ENCODE assay signal across 9 cellular contexts in genomic region chr16:10937068-10937859, GRCh38. TPM values are rescaled to one million over a fixed set of nuclear protein-coding genes. Genes with fewer than 3 reads are reported as not detected.
DNase-seq lines count a peak whose midpoint lies in the region; ATAC-seq, FAIRE-seq and TF ChIP-seq lines count a peak whose summit lies in the region.
"Had no signal": no experiment of that assay in that cellular context is flagged by ENCODE, and none has a peak within 500 bp of the region (broad histone marks: within the 10 kb centered on the region; RNA-seq: fewer than 3 reads in every experiment).

No MANE protein-coding gene starts in this region.

- H3K9me3 ChIP-seq in GM23248 (ENCODE audit: low read depth) (no peaks in the 10 kb centered on the region), kidney (ENCODE audit: control insufficient read depth in 1 of 2, low read length in 2 of 2) (no peaks in the 10 kb centered on the region), small intestine (ENCODE audit: control insufficient read depth, low read depth) (no peaks in the 10 kb centered on the region), PC-9 (ENCODE audit: insufficient read depth, low read depth) (no peaks in the 10 kb centered on the region)

- no peaks in the 10 kb centered on the region for H3K27me3 ChIP-seq in GM23248 (replicated peaks; ENCODE audit: insufficient read depth)
- H3K27me3 ChIP-seq in small intestine (ENCODE audit: control insufficient read depth in 2 of 2, insufficient read depth in 2 of 2, low read length in 2 of 2), result no peaks in the 10 kb centered on the region
- H3K27me3 ChIP-seq in PC-9 (ENCODE audit: insufficient read depth, low read depth), result no peaks in the 10 kb centered on the region

- TF ChIP-seq CTCF in kidney (IDR thresholded peaks at IDR 0.05; ENCODE audit: borderline replicate concordance, extremely low read depth, insufficient read depth) (no peak), GM13976 (IDR thresholded peaks at IDR 0.05; ENCODE audit: borderline replicate concordance, control extremely low read depth, extremely low read depth, insufficient read depth, missing control alignments) (no peak), PC-9 (conservative IDR thresholded peaks at IDR 0.05) (no peak)

- H3K27ac ChIP-seq in GM23248 (no peak overlapping the region), kidney (ENCODE audit: low read depth in 2 of 2, low read length in 2 of 2) (peak overlapping the region; percentile 11 to 40), small intestine (ENCODE audit: low read depth in 1 of 2, low read length in 1 of 2) (peak overlapping the region; percentile 28 to 50), PC-9 (no peak overlapping the region)

- H3F3A ChIP-seq in GM23248 (ENCODE audit: insufficient read depth), result no peaks in the 10 kb centered on the region
- H3F3A ChIP-seq in PC-9 (ENCODE audit: insufficient read depth, low read depth), result no peaks in the 10 kb centered on the region

- H3K4me2 ChIP-seq in GM23248 (ENCODE audit: unreplicated experiment) (peak overlapping the region; percentile 64), PC-9 (no peak overlapping the region)

- H3K9me3 Mint-ChIP-seq in activated naive CD4-positive, alpha-beta T cell treated with anti-CD3 and anti-CD28 coated beads, Interleukin-2, amount 50 U/mL, for 24 hours, result no peaks in the 10 kb centered on the region

- H3K27ac Mint-ChIP-seq in activated naive CD4-positive, alpha-beta T cell treated with anti-CD3 and anti-CD28 coated beads, Interleukin-2, amount 50 U/mL, for 24 hours, result no peak overlapping the region

- H3K79me2 ChIP-seq in GM23248 (ENCODE audit: insufficient read depth) (peaks cover 100% of the 10 kb centered on the region), PC-9 (ENCODE audit: low read depth) (peaks cover 42% of the 10 kb centered on the region)

- peaks cover 6% of the 10 kb centered on the region for H4K20me1 ChIP-seq in GM23248 (ENCODE audit: insufficient read depth)
- H4K20me1 ChIP-seq in PC-9 (ENCODE audit: insufficient read depth), result peaks cover 41% of the 10 kb centered on the region

- no peak for ATAC-seq in HG02763 (IDR thresholded peaks at IDR 0.05; ENCODE audit: unreplicated experiment)
- ATAC-seq: Panc1 had no signal

- CTCF ChIA-PET in PC-9 (lab: Charles Lee), result interaction anchor here (0.8 kb wide), 1 partner anchor 34 kb away, joined by 3 read pairs; no protein-coding TSS in a partner anchor

- H3K4me1 ChIP-seq in GM23248 (ENCODE audit: insufficient read depth) (peaks cover 40% of the 10 kb centered on the region), kidney (ENCODE audit: control insufficient read depth in 1 of 2, insufficient read depth in 1 of 2, low read depth in 1 of 2, low read length in 2 of 2) (peaks cover 39 to 55% of the 10 kb centered on the region in 2 donors), small intestine (ENCODE audit: control insufficient read depth in 2 of 2, insufficient read depth in 1 of 2, low read depth in 1 of 2, low read length in 1 of 2) (peaks cover 14 to 32% of the 10 kb centered on the region in 2 donors), PC-9 (replicated peaks; ENCODE audit: insufficient read depth) (peaks cover 19% of the 10 kb centered on the region)

- peak overlapping the region; percentile 43 for H3K4me3 ChIP-seq in GM23248
- peak overlapping the region; percentile 38 to 42 for H3K4me3 ChIP-seq in kidney (ENCODE audit: low read length in 2 of 2)
- peak overlapping the region in 1 of 2 donors; percentile 8 for H3K4me3 ChIP-seq in small intestine (ENCODE audit: low read depth in 1 of 2, low read length in 2 of 2)
- H3K4me3 ChIP-seq in PC-9, result no peak overlapping the region

- intact Hi-C loops in kidney (cut with DNase I) (no loop called here), PC-9 (cut with micrococcal nuclease; ENCODE audit: unreplicated experiment) (no loop called here)

- H3K27me3 Mint-ChIP-seq in activated naive CD4-positive, alpha-beta T cell treated with anti-CD3 and anti-CD28 coated beads, Interleukin-2, amount 50 U/mL, for 24 hours, result no peaks in the 10 kb centered on the region

- no peaks in the 10 kb centered on the region for H3K9me2 ChIP-seq in GM23248 (ENCODE audit: insufficient read depth)
- no peaks in the 10 kb centered on the region for H3K9me2 ChIP-seq in PC-9 (ENCODE audit: insufficient read depth)

- H3K36me3 ChIP-seq in GM23248 (ENCODE audit: low read depth) (no peaks in the 10 kb centered on the region), kidney (ENCODE audit: control insufficient read depth in 1 of 2, insufficient read depth in 2 of 2, low read length in 2 of 2) (peaks cover 6 to 8% of the 10 kb centered on the region in 2 donors), small intestine (ENCODE audit: control insufficient read depth in 2 of 2, insufficient read depth in 2 of 2, low read length in 2 of 2) (peaks cover 2 to 3% of the 10 kb centered on the region in 2 donors), PC-9 (ENCODE audit: low read depth) (peaks cover 4% of the 10 kb centered on the region; the same call in 1 of the 2 replicates)

- BruUV-seq in PC-9 (replicated peaks; lab: Mats Ljungman, UMichigan), result no TSS peak

- in situ Hi-C loops in GM23248 (cut with MboI) (no loop called here), GM13976 (cut with MboI; ENCODE audit: low sequenced_read_pairs, unreplicated experiment) (loop anchor here (10.0 kb wide), 1 partner anchor 412 kb away; no protein-coding TSS in a partner anchor)

- H3K36me3 Mint-ChIP-seq in activated naive CD4-positive, alpha-beta T cell treated with anti-CD3 and anti-CD28 coated beads, Interleukin-2, amount 50 U/mL, for 24 hours, result peaks cover 8% of the 10 kb centered on the region

- peak overlapping the region; percentile 97 for H3K4me3 Mint-ChIP-seq in activated naive CD4-positive, alpha-beta T cell treated with anti-CD3 and anti-CD28 coated beads, Interleukin-2, amount 50 U/mL, for 24 hours

- DNase-seq in GM23248, result peak; percentile 34
- DNase-seq in kidney, result peak; percentile 66
- DNase-seq in small intestine, result peak; percentile 78
- DNase-seq in GM13976 (ENCODE audit: low spot score), result no peak
- DNase-seq in PC-9, result no peak
- DNase-seq: stimulated activated naive CD4-positive, alpha-beta T cell had no signal

- peaks cover 76% of the 10 kb centered on the region for H3K4me1 Mint-ChIP-seq in activated naive CD4-positive, alpha-beta T cell treated with anti-CD3 and anti-CD28 coated beads, Interleukin-2, amount 50 U/mL, for 24 hours

- no peak overlapping the region for H2AFZ ChIP-seq in GM23248
- H2AFZ ChIP-seq in PC-9, result no peak overlapping the region

- H3K9ac ChIP-seq in GM23248 (peak overlapping the region; percentile 30; the same call in 1 of the 2 replicates), kidney (ENCODE audit: low read length in 2 of 2) (peak overlapping the region in 1 of 2 donors; percentile 63)

- POLR2A ChIA-PET in PC-9 (lab: Charles Lee; ENCODE audit: unreplicated experiment), result no interaction called here

- WGBS in GM23248 (ENCODE audit: low coverage in 1 of 2, low lambda C conversion rate in 2 of 2, missing lambda C conversion rate in 2 of 2), 2 experiments, result 20 to 22% methylated on average over 11 of the region's 11 CpGs
- WGBS in small intestine, 3 donors, result 18 to 32% (median 24%) methylated on average over 11 of the region's 11 CpGs

- no peak for FAIRE-seq in kidney (lab: Jason Lieb, UNC)
- FAIRE-seq in small intestine (lab: Jason Lieb, UNC), result no peak

RNA-seq across cellular contexts. Expression of gene DEXI, which starts 5.0 kb away (rescaled TPM):
- total RNA-seq in GM23248 (2014; rRNA removed; shearing (Covaris generic)), result 101 and 105 TPM in 2 replicates
- 41.8 and 42.1 TPM in 2 replicates for polyA plus RNA-seq in GM23248 (2016; fragmentation: Nextera tagmentation; extraction: Ambion mirVana)
- total RNA-seq in kidney, result 31.0 TPM
- polyA plus RNA-seq in kidney (ENCODE audit: insufficient read depth, low read depth, low replicate concordance), result 46.2 TPM
- polyA plus RNA-seq in small intestine, result 10 to 100 TPM; 23.0 to 28.8 (median 23.7) TPM
- 33.1 and 42.4 TPM in 2 replicates for total RNA-seq in PC-9 (2021)

RNA-seq across cellular contexts. Expression of gene CLEC16A, which starts 7.1 kb away (rescaled TPM):
- total RNA-seq in GM23248 (2014; rRNA removed; shearing (Covaris generic)), result 12.9 and 21.4 TPM in 2 replicates
- polyA plus RNA-seq in GM23248 (2016; fragmentation: Nextera tagmentation; extraction: Ambion mirVana) (12.7 and 13.2 TPM in 2 replicates), kidney (ENCODE audit: insufficient read depth, low read depth, low replicate concordance) (10.8 TPM), small intestine (10 to 100 TPM; 13.2 to 23.5 (median 14.9) TPM)
- total RNA-seq in kidney (51.9 TPM), PC-9 (2021) (34.9 and 45.0 TPM in 2 replicates)

Comparison
In these comparisons a context has a peak if more than half of its experiments do, and no peak if none do; other contexts are left out.
1. DNase-seq: peak in GM23248 (single experiment), kidney (single experiment) and small intestine (single experiment); none in GM13976 (single experiment) and PC-9 (0 of 2).
2. H3K27ac ChIP-seq: peak in kidney (2 of 2) and small intestine (2 of 2); none in GM23248 (single experiment) and PC-9 (single experiment).